8 cellular contexts compared by ENCODE assay signal in the genomic region with DNA sequence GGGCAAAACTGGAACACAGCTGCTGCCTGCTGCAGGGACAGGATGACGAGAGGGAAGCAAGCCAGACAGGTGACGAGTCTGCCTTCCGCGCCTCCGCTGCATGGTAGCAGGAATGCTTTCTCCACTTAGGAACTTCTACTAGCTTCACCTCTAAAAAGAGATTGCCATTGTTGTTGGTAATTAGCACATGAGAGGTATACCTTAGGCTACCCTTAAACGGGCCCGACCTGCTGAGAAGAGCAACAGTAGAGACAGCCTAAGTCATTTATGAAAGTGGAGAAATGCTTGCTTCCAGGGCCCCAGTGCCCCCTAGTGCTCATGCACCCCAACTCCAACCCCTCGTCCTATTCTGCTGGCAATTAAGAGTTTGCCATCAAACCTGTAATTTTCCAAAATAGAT.
DNase-seq lines count a peak whose midpoint lies in the region; ATAC-seq and TF ChIP-seq lines count a peak whose summit lies in the region.

No MANE protein-coding gene starts in this region.

- H3K79me2 ChIP-seq in hepatocyte: no peaks in the 10 kb centered on the region

- intact Hi-C loops in psoas muscle (cut with DNase I): no loop called here

- no peak overlapping the region for H3K4me2 ChIP-seq in hepatocyte

- 63 to 74% (median 66%) methylated on average over 8 of the region's 8 CpGs for WGBS in psoas muscle, 3 donors
- WGBS in hepatocyte (ENCODE audit: low lambda C conversion rate, missing lambda C conversion rate): 59% methylated on average over 8 of the region's 8 CpGs

- DNase-seq in AG04450 (ENCODE audit: low read depth, low spot score) (no peak), SHP77 (lab: John Stamatoyannopoulos, UW) (peak; percentile 68 to 71), psoas muscle (no peak), hepatocyte (ENCODE audit: low spot score) (no peak), NCI-H2196 treated with DMSO at 0.1 percent for 48 hours (lab: John Stamatoyannopoulos, UW; ENCODE audit: unreplicated experiment) (no peak)
- peak; percentile 15 for DNase-seq in central memory CD4-positive, alpha-beta T cell

- TF ChIP-seq CTCF in AG04450 (IDR thresholded peaks at IDR 0.05; ENCODE audit: low read depth, low read length) (peak; percentile 45), GM12875 (IDR thresholded peaks at IDR 0.05; ENCODE audit: borderline replicate concordance, insufficient read depth, low read depth, low read length) (peak; percentile 59), psoas muscle (IDR thresholded peaks at IDR 0.05) (peak; percentile 26), hepatocyte (IDR thresholded peaks at IDR 0.05; ENCODE audit: poor library complexity) (no peak)

- H4K20me1 ChIP-seq in hepatocyte (ENCODE audit: insufficient read depth, poor library complexity, severe bottlenecking): no peaks in the 10 kb centered on the region

- H3K4me1 ChIP-seq in psoas muscle: no peaks in the 10 kb centered on the region
- no peaks in the 10 kb centered on the region for H3K4me1 ChIP-seq in hepatocyte (ENCODE audit: insufficient read depth)

- no peaks in the 10 kb centered on the region for H3K9me3 ChIP-seq in AG04450 (ENCODE audit: control insufficient read depth, insufficient read depth, low read length)
- H3K9me3 ChIP-seq in psoas muscle: no peaks in the 10 kb centered on the region
- no peaks in the 10 kb centered on the region for H3K9me3 ChIP-seq in hepatocyte (ENCODE audit: low read depth)

- no peaks in the 10 kb centered on the region for H3K36me3 ChIP-seq in psoas muscle (ENCODE audit: insufficient read depth in 1 of 2, low read depth in 1 of 2)
- H3K36me3 ChIP-seq in hepatocyte (replicated peaks; ENCODE audit: insufficient read depth, low read depth): no peaks in the 10 kb centered on the region

- ATAC-seq in psoas muscle (peak in 2 of 4 donors; percentile 29 to 31), GM21526 (IDR thresholded peaks at IDR 0.05; ENCODE audit: low FRiP score, unreplicated experiment) (no peak)

- no peaks in the 10 kb centered on the region for H3K27me3 ChIP-seq in AG04450 (ENCODE audit: control insufficient read depth, insufficient read depth, low read length)
- H3K27me3 ChIP-seq in psoas muscle (ENCODE audit: insufficient read depth in 3 of 3, low read length in 2 of 3): peaks cover 0 to 3% (median 0%) of the 10 kb centered on the region in 3 donors
- H3K27me3 ChIP-seq in hepatocyte: no peaks in the 10 kb centered on the region

- no peaks in the 10 kb centered on the region for H3K9me2 ChIP-seq in hepatocyte (replicated peaks; ENCODE audit: insufficient read depth)

- H3K27ac ChIP-seq in AG04450 (ENCODE audit: low read depth, low read length) (no peak overlapping the region), psoas muscle (no peak overlapping the region), hepatocyte (no peak overlapping the region)

- no peak overlapping the region for H2AFZ ChIP-seq in hepatocyte

- CTCF ChIA-PET in AG04450 (lab: Charles Lee): no interaction called here

- H3K4me3 ChIP-seq in AG04450 (ENCODE audit: low read depth, low read length) (no peak overlapping the region), GM12875 (ENCODE audit: low read depth, low read length) (no peak overlapping the region), psoas muscle (no peak overlapping the region), hepatocyte (no peak overlapping the region)

- POLR2A ChIA-PET in AG04450 (lab: Yijun Ruan, JAX): no interaction called here

Comparison
In these comparisons a context has a peak if more than half of its experiments do, and no peak if none do; other contexts are left out.
1. DNase-seq: peak in SHP77 (2 of 2) and central memory CD4-positive, alpha-beta T cell (single experiment); none in AG04450 (single experiment), psoas muscle (0 of 2), hepatocyte (single experiment) and NCI-H2196 treated with DMSO at 0.1 percent for 48 hours (single experiment).